In the genomic region with DNA sequence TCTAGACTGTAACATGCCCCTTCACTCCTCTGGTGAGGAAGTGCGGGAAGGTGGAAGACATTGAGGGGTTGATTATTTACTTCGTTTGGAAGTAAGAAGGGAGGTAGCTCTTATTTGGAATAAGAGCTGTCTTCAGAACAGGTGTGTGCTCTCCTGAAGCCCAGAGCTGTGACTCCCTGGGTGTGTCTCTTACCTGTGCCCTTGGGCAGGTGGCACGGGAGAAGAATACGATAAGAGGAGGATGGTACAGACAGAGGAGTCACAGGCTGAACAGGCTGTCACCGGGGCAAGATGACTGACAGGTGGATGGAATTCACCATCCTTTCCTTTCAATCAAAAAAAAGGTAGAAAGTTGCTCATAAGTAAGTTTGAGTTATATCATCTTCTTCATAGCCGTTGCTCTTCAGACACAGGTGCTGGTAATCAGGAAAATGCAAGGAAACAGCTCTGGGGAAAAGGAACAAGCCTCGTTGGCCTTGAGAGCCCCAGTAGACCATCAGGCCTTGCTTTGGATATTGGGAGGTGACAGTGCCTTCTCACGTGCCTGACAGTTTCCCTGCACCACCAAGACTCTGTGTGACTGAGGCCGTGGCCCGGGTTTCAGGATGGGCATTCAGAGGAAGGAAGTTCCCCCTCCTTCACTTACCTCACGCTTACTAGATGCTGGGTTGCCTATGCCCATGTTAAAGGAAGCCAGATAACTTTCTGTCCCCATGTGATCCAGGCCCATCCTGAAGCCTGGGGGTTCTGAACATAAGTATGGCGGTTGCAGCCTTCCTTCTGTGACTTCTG, we compare ENCODE assay signal across 12 cellular contexts.
A peak's percentile ranks its signal among the peaks of the same experiment; 100 is the strongest.
DNase-seq lines count a peak whose midpoint lies in the region; ATAC-seq, FAIRE-seq and TF ChIP-seq lines count a peak whose summit lies in the region.
"Had no signal": no experiment of that assay in that cellular context is flagged by ENCODE, and none has a peak within 500 bp of the region (broad histone marks: within the 10 kb centered on the region; RNA-seq: fewer than 3 reads in every experiment).

No MANE protein-coding gene starts in this region.

- no peak overlapping the region for H3K4me3 ChIP-seq in OCI-LY3 (ENCODE audit: low read length)
- H3K4me3 ChIP-seq in small intestine (ENCODE audit: low read depth in 1 of 2, low read length in 2 of 2) = no peak overlapping the region
- H3K4me3 ChIP-seq: SK-N-MC had no signal

- no peak for ATAC-seq in GM19452 (IDR thresholded peaks at IDR 0.05; ENCODE audit: unreplicated experiment)
- ATAC-seq in omental fat pad (ENCODE audit: low FRiP score) = no peak

- TF ChIP-seq CTCF in OCI-LY3 (IDR thresholded peaks at IDR 0.05; ENCODE audit: low read depth, low read length) (no peak), omental fat pad (IDR thresholded peaks at IDR 0.05) (no peak)

- 49 to 67% (median 58%) methylated on average over 12 of the region's 12 CpGs for WGBS in small intestine, 3 donors

- DNase-seq in NCI-H510A treated with DMSO at 0.1 percent for 48 hours (lab: John Stamatoyannopoulos, UW) (peak; percentile 53), NCI-H510A (lab: John Stamatoyannopoulos, UW) (no peak), ecto neural progenitor cell (ENCODE audit: low spot score) (peak; percentile 11), small intestine (peak; percentile 64), NCI-H1436 (lab: John Stamatoyannopoulos, UW) (no peak), omental fat pad (ENCODE audit: low spot score) (no peak)
- DNase-seq: mammary epithelial cell, WERI-Rb-1 had no signal

- H3K79me2 ChIP-seq in OCI-LY3 (ENCODE audit: low read length) = peaks cover 79% of the 10 kb centered on the region

- H3K27ac ChIP-seq in OCI-LY3 (ENCODE audit: low read length) = peak overlapping the region; percentile 96
- H3K27ac ChIP-seq in small intestine (ENCODE audit: low read depth in 1 of 2, low read length in 1 of 2) = no peak overlapping the region
- H3K27ac ChIP-seq: 22Rv1, SK-N-MC, WERI-Rb-1 had no signal

- H3K9ac ChIP-seq in OCI-LY3 (ENCODE audit: low read length) = peak overlapping the region; percentile 86; the same call in 1 of the 2 replicates

- FAIRE-seq in small intestine (lab: Jason Lieb, UNC) = no peak

- H4K20me1 ChIP-seq in OCI-LY3 (ENCODE audit: insufficient read depth, low read length) = no peaks in the 10 kb centered on the region

- no peak overlapping the region for H2AFZ ChIP-seq in OCI-LY3 (ENCODE audit: low read depth, low read length)

- H3K4me1 ChIP-seq in OCI-LY3 (ENCODE audit: low read length) = peaks cover 99% of the 10 kb centered on the region
- peaks cover 5 to 17% of the 10 kb centered on the region in 2 donors for H3K4me1 ChIP-seq in small intestine (ENCODE audit: control insufficient read depth in 2 of 2, insufficient read depth in 1 of 2, low read depth in 1 of 2, low read length in 1 of 2)

- H3K4me2 ChIP-seq in OCI-LY3 (ENCODE audit: low read length) = no peak overlapping the region

- H3K36me3 ChIP-seq in OCI-LY3 (replicated peaks; ENCODE audit: low read depth, low read length) (peaks cover 6% of the 10 kb centered on the region), small intestine (ENCODE audit: control insufficient read depth in 2 of 2, insufficient read depth in 2 of 2, low read length in 2 of 2) (peaks cover 0 to 3% of the 10 kb centered on the region in 2 donors)
- H3K36me3 ChIP-seq: WERI-Rb-1 had no signal

- H3K27me3 ChIP-seq in OCI-LY3 (ENCODE audit: low read depth, low read length) = no peaks in the 10 kb centered on the region
- no peaks in the 10 kb centered on the region for H3K27me3 ChIP-seq in small intestine (ENCODE audit: control insufficient read depth in 2 of 2, insufficient read depth in 2 of 2, low read length in 2 of 2)

- H3K9me3 ChIP-seq in OCI-LY3 (ENCODE audit: insufficient read depth, low read length) (no peaks in the 10 kb centered on the region), small intestine (ENCODE audit: control insufficient read depth, low read depth) (no peaks in the 10 kb centered on the region)

Comparison
In these comparisons a context has a peak if more than half of its experiments do, and no peak if none do; other contexts are left out.
1. DNase-seq: peak in NCI-H510A treated with DMSO at 0.1 percent for 48 hours (single experiment), ecto neural progenitor cell (single experiment) and small intestine (single experiment); none in NCI-H510A (single experiment), NCI-H1436 (single experiment) and omental fat pad (single experiment).